Comparison of ENCODE assay signal across 10 cellular contexts in the genomic region with DNA sequence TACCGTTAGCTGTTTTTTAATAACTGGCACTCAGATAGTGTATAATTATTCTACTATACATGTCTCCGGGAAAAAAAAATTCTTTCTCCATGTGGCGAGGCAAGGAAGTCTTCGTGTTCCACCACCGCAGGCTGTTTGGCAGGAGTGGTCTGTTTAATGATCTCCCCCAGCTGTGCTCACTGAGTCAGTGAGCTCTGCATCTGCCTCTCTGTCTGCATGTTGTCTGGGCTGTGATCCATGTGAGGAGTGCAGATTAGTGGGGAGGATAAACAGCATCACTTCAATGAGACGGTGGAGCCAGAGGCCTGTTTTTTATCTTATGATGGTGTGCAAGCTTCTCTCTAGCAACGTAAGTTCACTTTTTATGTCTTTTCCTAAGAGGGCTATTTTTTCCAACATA.
DNase-seq lines count a peak whose midpoint lies in the region; ATAC-seq and FAIRE-seq lines count a peak whose summit lies in the region.
"Had no signal": no experiment of that assay in that cellular context is flagged by ENCODE, and none has a peak within 500 bp of the region (broad histone marks: within the 10 kb centered on the region; RNA-seq: fewer than 3 reads in every experiment).

No MANE protein-coding gene starts in this region.

- peak; percentile 76 for ATAC-seq in aorta (ENCODE audit: low FRiP score)
- no peak for ATAC-seq in HG02884 (IDR thresholded peaks at IDR 0.05; ENCODE audit: unreplicated experiment)
- ATAC-seq in GM18909 (IDR thresholded peaks at IDR 0.05; ENCODE audit: poor library complexity, unreplicated experiment) = no peak
- ATAC-seq: naive thymus-derived CD8-positive, alpha-beta T cell had no signal

- no peak overlapping the region for H3K4me3 ChIP-seq in aorta (ENCODE audit: low read length in 2 of 2)

- peak; percentile 23 for DNase-seq in NCI-H345 (lab: John Stamatoyannopoulos, UW)
- no peak for DNase-seq in NCI-H345 treated with DMSO at 0.1 percent for 48 hours (lab: John Stamatoyannopoulos, UW; ENCODE audit: unreplicated experiment)
- peak; percentile 80 for DNase-seq in medulla oblongata (ENCODE audit: extremely low spot score)
- peak in 1 of 2 donors; percentile 72 for DNase-seq in aorta
- DNase-seq in effector CD8-positive, alpha-beta T cell (lab: John Stamatoyannopoulos, UW) = no peak
- DNase-seq: naive thymus-derived CD8-positive, alpha-beta T cell; NCI-H1048 had no signal

- no peak overlapping the region for H3K27ac ChIP-seq in aorta (ENCODE audit: low read depth in 1 of 2, low read length in 2 of 2)

- 61 to 62% methylated on average over 7 of the region's 7 CpGs for WGBS in aorta, 2 donors

- H3K9me3 ChIP-seq in aorta (ENCODE audit: control insufficient read depth, low read length) = no peaks in the 10 kb centered on the region

- H3K4me1 ChIP-seq in aorta (ENCODE audit: control insufficient read depth in 1 of 2, insufficient read depth in 2 of 2, low read length in 2 of 2) = peaks cover 0 to 4% of the 10 kb centered on the region in 2 donors

- peak; percentile 98 for FAIRE-seq in endometrium (lab: Jason Lieb, UNC)

- H3K27me3 ChIP-seq in aorta (ENCODE audit: control insufficient read depth in 1 of 2, insufficient read depth in 2 of 2, low read length in 1 of 2) = no peaks in the 10 kb centered on the region

- peaks cover 2 to 4% of the 10 kb centered on the region in 2 donors for H3K36me3 ChIP-seq in aorta (ENCODE audit: control insufficient read depth in 1 of 2, insufficient read depth in 2 of 2, low read length in 1 of 2)

- intact Hi-C loops in aorta (cut with DNase I) = no loop called here

Comparison
In these comparisons a context has a peak if more than half of its experiments do, and no peak if none do; other contexts are left out.
1. DNase-seq: peak in NCI-H345 (single experiment) and medulla oblongata (single experiment); none in NCI-H345 treated with DMSO at 0.1 percent for 48 hours (single experiment) and effector CD8-positive, alpha-beta T cell (single experiment).